ENCODE assay signal across 26 cellular contexts in the genomic region with DNA sequence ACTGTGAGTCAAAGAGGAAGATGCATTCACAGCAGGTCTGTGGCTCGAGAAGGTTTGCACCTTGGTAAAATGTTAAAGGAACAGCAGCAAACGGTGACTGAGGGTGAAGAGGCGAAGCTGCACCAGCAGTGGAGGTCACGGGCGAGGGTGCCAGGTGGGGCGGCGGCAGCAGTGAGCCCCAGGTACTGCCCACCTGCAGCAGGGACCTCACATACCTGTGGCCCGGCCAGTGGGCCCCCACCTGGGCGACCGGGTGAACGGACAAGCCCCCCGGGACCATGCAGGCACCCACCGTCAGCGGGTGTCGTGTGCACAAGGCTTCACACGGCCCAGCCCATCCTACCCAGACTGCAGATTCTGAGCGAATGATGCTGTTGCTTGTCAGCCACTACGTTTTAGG. TPM values are rescaled to one million over a fixed set of nuclear protein-coding genes. Genes with fewer than 3 reads are reported as not detected.
"Had no signal": no experiment of that assay in that cellular context is flagged by ENCODE, and none has a peak within 500 bp of the region (broad histone marks: within the 10 kb centered on the region; RNA-seq: fewer than 3 reads in every experiment).

No MANE protein-coding gene starts in this region.

- H3K27ac ChIP-seq: adrenal gland, ascending aorta, cardiac muscle cell, colonic mucosa, neural progenitor cell, tibial nerve had no signal

- H3K9me3 ChIP-seq: adrenal gland, colonic mucosa had no signal

- H3K4me1 ChIP-seq: adrenal gland, ascending aorta, colonic mucosa, neural progenitor cell, tibial nerve had no signal

- H3K27me3 Mint-ChIP-seq: activated CD8-positive, alpha-beta memory T cell treated with anti-CD3 and anti-CD28 coated beads, Interleukin-2, amount 10 ng/mL, durations not matched to agents 7 days and 5 days had no signal

- H3K36me3 Mint-ChIP-seq: activated CD8-positive, alpha-beta memory T cell treated with anti-CD3 and anti-CD28 coated beads, Interleukin-2, amount 10 ng/mL, durations not matched to agents 7 days and 5 days; activated naive CD8-positive, alpha-beta T cell treated with anti-CD3 and anti-CD28 coated beads for 36 hours; brain; natural killer cell; neural progenitor cell had no signal

- H3K4me3 ChIP-seq: adrenal gland, ascending aorta, cardiac muscle cell, colonic mucosa, neural progenitor cell, smooth muscle cell, tibial nerve had no signal

- DNase-seq: activated CD4-positive, alpha-beta T cell treated with anti-CD3 and anti-CD28 coated beads for 36 hours; activated CD4-positive, CD25-positive, alpha-beta regulatory T cell; activated CD8-positive, alpha-beta memory T cell treated with anti-CD3 and anti-CD28 coated beads, Interleukin-2, amount 10 ng/mL, durations not matched to agents 7 days and 5 days; activated CD8-positive, alpha-beta T cell treated with anti-CD3 and anti-CD28 coated beads, Interleukin-2, amount 10 ng/mL, durations not matched to agents 7 days and 5 days; activated naive CD4-positive, alpha-beta T cell treated with anti-CD3 and anti-CD28 coated beads for 36 hours; activated naive CD8-positive, alpha-beta T cell treated with anti-CD3 and anti-CD28 coated beads for 36 hours; activated T-cell treated with anti-CD3 and anti-CD28 coated beads, Interleukin-2, amount 50 U/mL, for 72 hours; adrenal gland; cerebellar nuclear complex; colonic mucosa; effector CD8-positive, alpha-beta T cell; erythroblast; hippocampal formation; mesenchymal stem cell; natural killer cell; stimulated activated CD4-positive, alpha-beta T cell treated with anti-CD3 and anti-CD28 coated beads, Interleukin-15, amount 100 ng/mL, for 24 hours; stimulated activated naive CD4-positive, alpha-beta T cell; T-helper 2 cell had no signal

- H3K36me3 ChIP-seq: adrenal gland, ascending aorta, cardiac muscle cell, colonic mucosa, neural progenitor cell, tibial nerve had no signal

- ATAC-seq: activated CD4-positive, alpha-beta T cell treated with anti-CD3 and anti-CD28 coated beads for 36 hours; activated CD8-positive, alpha-beta memory T cell treated with anti-CD3 and anti-CD28 coated beads, Interleukin-2, amount 10 ng/mL, durations not matched to agents 7 days and 5 days; activated CD8-positive, alpha-beta T cell treated with anti-CD3 and anti-CD28 coated beads, Interleukin-2, amount 10 ng/mL, durations not matched to agents 7 days and 5 days; activated T-cell treated with anti-CD3 and anti-CD28 coated beads, Interleukin-2, amount 50 U/mL, for 72 hours; left colon; natural killer cell had no signal

- H3K27ac Mint-ChIP-seq: activated CD4-positive, alpha-beta T cell treated with anti-CD3 and anti-CD28 coated beads for 36 hours; activated CD8-positive, alpha-beta memory T cell treated with anti-CD3 and anti-CD28 coated beads, Interleukin-2, amount 10 ng/mL, durations not matched to agents 7 days and 5 days; activated CD8-positive, alpha-beta T cell treated with anti-CD3 and anti-CD28 coated beads, Interleukin-2, amount 10 ng/mL, durations not matched to agents 7 days and 5 days; activated naive CD4-positive, alpha-beta T cell treated with anti-CD3 and anti-CD28 coated beads for 36 hours; activated naive CD8-positive, alpha-beta T cell treated with anti-CD3 and anti-CD28 coated beads for 36 hours; activated T-cell treated with anti-CD3 and anti-CD28 coated beads, Interleukin-2, amount 50 U/mL, for 72 hours; brain; natural killer cell; neural progenitor cell had no signal

- H3K4me3 Mint-ChIP-seq: activated CD4-positive, alpha-beta T cell treated with anti-CD3 and anti-CD28 coated beads for 36 hours; activated CD8-positive, alpha-beta memory T cell treated with anti-CD3 and anti-CD28 coated beads, Interleukin-2, amount 10 ng/mL, durations not matched to agents 7 days and 5 days; activated CD8-positive, alpha-beta T cell treated with anti-CD3 and anti-CD28 coated beads, Interleukin-2, amount 10 ng/mL, durations not matched to agents 7 days and 5 days; activated naive CD4-positive, alpha-beta T cell treated with anti-CD3 and anti-CD28 coated beads for 36 hours; activated naive CD8-positive, alpha-beta T cell treated with anti-CD3 and anti-CD28 coated beads for 36 hours; activated T-cell treated with anti-CD3 and anti-CD28 coated beads, Interleukin-2, amount 50 U/mL, for 72 hours; brain; natural killer cell; neural progenitor cell had no signal

- H3K27me3 ChIP-seq: adrenal gland, ascending aorta, cardiac muscle cell, colonic mucosa had no signal

- H3K9me3 Mint-ChIP-seq: activated naive CD4-positive, alpha-beta T cell treated with anti-CD3 and anti-CD28 coated beads for 36 hours; activated naive CD8-positive, alpha-beta T cell treated with anti-CD3 and anti-CD28 coated beads for 36 hours; natural killer cell had no signal

- H3K4me1 Mint-ChIP-seq: activated CD4-positive, alpha-beta T cell treated with anti-CD3 and anti-CD28 coated beads for 36 hours; activated CD8-positive, alpha-beta memory T cell treated with anti-CD3 and anti-CD28 coated beads, Interleukin-2, amount 10 ng/mL, durations not matched to agents 7 days and 5 days; activated naive CD8-positive, alpha-beta T cell treated with anti-CD3 and anti-CD28 coated beads for 36 hours; brain; natural killer cell had no signal

RNA-seq across cellular contexts. Expression of gene KCNG2, which starts 23.6 kb away (rescaled TPM):
- total RNA-seq: activated CD4-positive, alpha-beta T cell treated with anti-CD3 and anti-CD28 coated beads for 36 hours; activated CD8-positive, alpha-beta memory T cell treated with anti-CD3 and anti-CD28 coated beads, Interleukin-2, amount 10 ng/mL, durations not matched to agents 7 days and 5 days; activated CD8-positive, alpha-beta T cell treated with anti-CD3 and anti-CD28 coated beads, Interleukin-2, amount 10 ng/mL, durations not matched to agents 7 days and 5 days; activated naive CD4-positive, alpha-beta T cell treated with anti-CD3 and anti-CD28 coated beads for 36 hours; activated naive CD8-positive, alpha-beta T cell treated with anti-CD3 and anti-CD28 coated beads for 36 hours; activated T-cell treated with anti-CD3 and anti-CD28 coated beads, Interleukin-2, amount 50 U/mL, for 72 hours; ascending aorta; cardiac muscle cell; left colon; natural killer cell; smooth muscle cell had no signal
- polyA plus RNA-seq: keratinocyte had no signal
